8 cellular contexts compared by ENCODE assay signal in the genomic region with DNA sequence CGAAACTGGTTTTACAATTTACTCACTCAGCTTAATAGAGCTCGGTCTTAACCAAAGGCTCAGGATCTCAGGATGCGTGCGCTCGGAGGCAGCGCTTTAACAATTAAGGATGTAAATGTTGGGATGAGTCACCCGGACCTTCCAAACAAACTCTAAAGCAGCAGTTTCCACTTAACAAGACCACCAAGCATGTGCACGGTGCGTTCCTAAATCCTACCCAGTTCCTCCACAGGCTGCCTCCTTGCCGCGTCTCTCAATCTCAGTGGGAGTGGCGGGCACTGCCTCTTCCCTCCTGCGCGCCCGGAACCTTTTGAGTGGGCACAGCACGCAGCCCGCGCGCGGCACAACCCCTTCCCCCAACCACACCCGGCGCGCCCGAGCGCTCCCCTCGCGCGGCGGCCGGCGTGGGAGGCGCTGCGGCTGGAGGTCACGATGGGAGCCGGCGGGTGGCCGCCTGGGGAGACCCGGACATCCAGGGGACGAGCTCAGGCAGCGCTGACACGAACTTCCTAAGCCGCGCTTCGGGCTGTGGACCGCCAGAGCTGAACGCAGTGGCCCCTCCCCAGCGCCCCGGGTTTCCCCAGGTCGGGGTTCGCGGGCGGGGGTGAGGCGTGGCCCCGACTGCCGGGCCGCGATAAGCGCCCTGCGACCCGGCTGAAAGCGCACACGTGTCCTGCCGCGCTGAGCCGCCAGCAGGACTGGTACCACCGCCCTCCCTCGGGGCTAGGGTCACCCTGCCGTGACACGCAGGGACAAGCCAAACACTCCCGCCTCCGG. TPM values are rescaled to one million over a fixed set of nuclear protein-coding genes. Genes with fewer than 3 reads are reported as not detected.
DNase-seq lines count a peak whose midpoint lies in the region; ATAC-seq, FAIRE-seq and TF ChIP-seq lines count a peak whose summit lies in the region.

Gene ABCG2, minus strand, starts transcription at position 280 of the 777 bp plus-strand sequence. CDS start 18,644 bp downstream, outside the sequence.

- peak in 1 of 2 experiments; percentile 11; a peak in 1 of 5 replicates for TF ChIP-seq RAD21 in A549 (conservative IDR thresholded peaks at IDR 0.05 in 1 of 2, IDR thresholded peaks at IDR 0.05 in 1 of 2)

- FAIRE-seq in A549 (lab: Jason Lieb, UNC), result no peak
- no peak for FAIRE-seq in GM18507 (lab: Jason Lieb, UNC)

- H3K9me3 ChIP-seq in A549 (no peaks in the 10 kb centered on the region), mammary epithelial cell (replicated peaks; ENCODE audit: insufficient read depth, low read length) (no peaks in the 10 kb centered on the region), Karpas-422 (ENCODE audit: low read length) (no peaks in the 10 kb centered on the region)

- intact Hi-C loops in mammary epithelial cell (cut with micrococcal nuclease), result loop anchor here (10.0 kb wide), 2 partner anchors 54 to 104 kb away; no protein-coding TSS in a partner anchor

- CTCF ChIA-PET in A549 (lab: Yijun Ruan, JAX), result no interaction called here
- CTCF ChIA-PET in mammary epithelial cell (lab: Charles Lee; ENCODE audit: low non-redundant PET), result interaction anchor here (1.2 kb wide), 1 partner anchor 125 kb away, joined by 3 read pairs; no protein-coding TSS in a partner anchor

- no peak for TF ChIP-seq EP300 in A549 (IDR thresholded peaks at IDR 0.05)

- peak; percentile 29 to 62 for DNase-seq in A549 (ENCODE audit: low read depth in 1 of 2, low spot score in 1 of 2)
- DNase-seq in GM18507 (ENCODE audit: extremely low spot score, insufficient read length, low read depth), result peak; percentile 4
- peak; percentile 2 for DNase-seq in T-helper 9 cell
- DNase-seq in mammary epithelial cell, result peak; percentile 47
- DNase-seq in islet precursor cell, result peak; percentile 91
- DNase-seq in stimulated activated CD4-positive, alpha-beta T cell treated with anti-CD3 and anti-CD28 coated beads, Interleukin-12 subunit alpha, Interleukin-12 subunit beta, amount 100 ng/mL, for 4 hours, result peak; percentile 31
- DNase-seq in Karpas-422, result no peak

- ATAC-seq in A549 (peak; percentile 86 to 89), HG03108 (IDR thresholded peaks at IDR 0.05; ENCODE audit: unreplicated experiment) (peak; percentile 52)

- H3K4me2 ChIP-seq in A549, result peak within 1 kb of the TSS; percentile 87
- peak within 1 kb of the TSS; percentile 99 for H3K4me2 ChIP-seq in mammary epithelial cell (ENCODE audit: insufficient read depth, low read depth, low read length)
- no peak within 1 kb of the TSS for H3K4me2 ChIP-seq in Karpas-422 (ENCODE audit: low read depth, low read length, poor library complexity, severe bottlenecking)

- H3K27me3 ChIP-seq in mammary epithelial cell (ENCODE audit: insufficient read depth, low read length) (no peaks in the 10 kb centered on the region), Karpas-422 (ENCODE audit: low read length) (no peaks in the 10 kb centered on the region)

- H3K36me3 ChIP-seq in mammary epithelial cell (ENCODE audit: insufficient read depth, low read length), result no peaks in the 10 kb centered on the region
- no peaks in the 10 kb centered on the region for H3K36me3 ChIP-seq in Karpas-422 (ENCODE audit: insufficient read depth, low read length)

- in situ Hi-C loops in mammary epithelial cell (cut with MboI; ENCODE audit: low sequenced_read_pairs in 2 of 2), result no loop called here

- TF ChIP-seq CTCF in A549 (IDR thresholded peaks at IDR 0.05) (no peak), mammary epithelial cell (conservative IDR thresholded peaks at IDR 0.05 in 1 of 2, IDR thresholded peaks at IDR 0.05 in 1 of 2; ENCODE audit: extremely low read depth in 1 of 2, insufficient read depth in 1 of 2, low read depth in 1 of 2, low read length in 2 of 2) (no peak)

- H3K4me3 ChIP-seq in A549 (peak within 1 kb of the TSS; percentile 64), mammary epithelial cell (replicated peaks in 1 of 3; ENCODE audit: insufficient read depth in 1 of 3, low read depth in 2 of 3, low read length in 3 of 3) (peak within 1 kb of the TSS; percentile 59 to 78 (median 72)), Karpas-422 (ENCODE audit: low read length) (no peak within 1 kb of the TSS)

- no peaks in the 10 kb centered on the region for H3K79me2 ChIP-seq in mammary epithelial cell (ENCODE audit: insufficient read depth, low read length)
- H3K79me2 ChIP-seq in Karpas-422 (ENCODE audit: low read length), result no peaks in the 10 kb centered on the region

- H3K4me1 ChIP-seq in A549 (peaks cover 28% of the 10 kb centered on the region), mammary epithelial cell (ENCODE audit: insufficient read depth, low read length) (peaks cover 15% of the 10 kb centered on the region), Karpas-422 (ENCODE audit: low read length) (no peaks in the 10 kb centered on the region)

- H3K9me2 ChIP-seq in Karpas-422 (replicated peaks; ENCODE audit: insufficient read depth, low read length), result no peaks in the 10 kb centered on the region

- no peaks in the 10 kb centered on the region for H4K20me1 ChIP-seq in mammary epithelial cell (ENCODE audit: insufficient read depth, low read length)
- no peaks in the 10 kb centered on the region for H4K20me1 ChIP-seq in Karpas-422 (ENCODE audit: insufficient read depth, low read depth, low read length)

- H2AFZ ChIP-seq in mammary epithelial cell (ENCODE audit: low read depth, low read length) (peak within 1 kb of the TSS; percentile 99), Karpas-422 (ENCODE audit: low read length) (no peak within 1 kb of the TSS)

- H3K9ac ChIP-seq in mammary epithelial cell (ENCODE audit: insufficient read depth, low read length), result peak within 1 kb of the TSS; percentile 50
- no peak within 1 kb of the TSS for H3K9ac ChIP-seq in Karpas-422 (ENCODE audit: low read length)

- under 1% methylated on average over 17 of the region's 71 CpGs for WGBS in A549 (ENCODE audit: missing lambda C conversion rate)
- 11% methylated on average over 16 of the region's 71 CpGs for WGBS in mammary epithelial cell (ENCODE audit: low coverage, missing lambda C conversion rate)

- peak within 1 kb of the TSS; percentile 89 to 94 for H3K27ac ChIP-seq in A549
- no peak within 1 kb of the TSS for H3K27ac ChIP-seq in mammary epithelial cell (ENCODE audit: insufficient read depth, low read depth, low read length)
- H3K27ac ChIP-seq in Karpas-422 (ENCODE audit: low read length), result no peak within 1 kb of the TSS

- TF ChIP-seq POLR2A in A549 (IDR thresholded peaks at IDR 0.05; ENCODE audit: low read length), result peak; percentile 74

- POLR2A ChIA-PET in A549 (lab: Yijun Ruan, JAX), result interaction anchor here (0.6 to 1.4 kb wide), 2 partner anchors 15 to 18 kb away, joined by 3 to 12 read pairs; no protein-coding TSS in a partner anchor

- no TSS peak for BruUV-seq in mammary epithelial cell (replicated peaks; lab: Mats Ljungman, UMichigan)

- dilution Hi-C loops in mammary epithelial cell (cut with HindIII; ENCODE audit: low sequenced_read_pairs), result no loop called here

TF ChIP-seq in A549, 52 proteins besides CTCF, POLR2A, EP300 and RAD21 (continues in another document):
- no peak for TF ChIP-seq RARB (CRISPR knock-in tag; IDR thresholded peaks at IDR 0.05)
- 0 out of 2 replicates have a peak, but pooled peaks have one; percentile 18 for TF ChIP-seq MYC (IDR thresholded peaks at IDR 0.05; ENCODE audit: borderline replicate concordance, low read length)
- TF ChIP-seq REST (IDR thresholded peaks at IDR 0.05), result no peak
- TF ChIP-seq PHF8 (IDR thresholded peaks at IDR 0.05; ENCODE audit: borderline replicate concordance, low read depth), result 0 out of 2 replicates have a peak, but pooled peaks have one; percentile 16
- TF ChIP-seq, protein P1, sequence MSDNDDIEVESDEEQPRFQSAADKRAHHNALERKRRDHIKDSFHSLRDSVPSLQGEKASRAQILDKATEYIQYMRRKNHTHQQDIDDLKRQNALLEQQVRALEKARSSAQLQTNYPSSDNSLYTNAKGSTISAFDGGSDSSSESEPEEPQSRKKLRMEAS (IDR thresholded peaks at IDR 0.05), result peak; percentile 89
- TF ChIP-seq FOSL2 (IDR thresholded peaks at IDR 0.05), result no peak
- TF ChIP-seq FOSL2 (CRISPR knock-in tag; IDR thresholded peaks at IDR 0.05), result peak; percentile 60
- peak in 1 of 2 experiments; percentile 45; a peak in 1 of 5 replicates for TF ChIP-seq JUN (IDR thresholded peaks at IDR 0.05)

RNA-seq across cellular contexts. Expression of gene ABCG2, which starts in this region (rescaled TPM):
- polyA plus RNA-seq in A549 (2011; rRNA removed) (53.5 and 55.3 TPM in 2 replicates), A549 (2017; fragmentation: RNase III; extraction: RNeasy Plus Mini Kit Qiagen cat#74134 plus additional on column Dnase treatment) (27.9 to 29.0 TPM (median 28.1 TPM) in 3 replicates), mammary epithelial cell (3.1 TPM)
- polyA plus RNA-seq in A549 (2012; cell fraction: cytosol; rRNA removed), result 16.9 and 20.2 TPM in 2 replicates
- polyA plus RNA-seq in A549 (2012; cell fraction: nucleus; rRNA removed), result 14.1 and 19.5 TPM in 2 replicates
- 32.6 and 34.2 TPM in 2 replicates for polyA minus RNA-seq in A549 (2011; rRNA and poly(A)+ RNA removed)
- 1 to 10 TPM; 2.5 to 5.4 TPM for total RNA-seq in mammary epithelial cell
- polyA minus RNA-seq in mammary epithelial cell, result 2.1 TPM
- total RNA-seq in Karpas-422 (2014; rRNA removed; shearing (Covaris generic); ENCODE audit: low replicate concordance), result not detected in 2 replicates

Comparison
In these comparisons a context has a peak if more than half of its experiments do, and no peak if none do; other contexts are left out.
1. H3K27ac ChIP-seq: peak in A549 (2 of 2); none in mammary epithelial cell (single experiment) and Karpas-422 (single experiment).